ENCODE assay signal across 8 cellular contexts in genomic region chr17:45284176-45285140, GRCh38. TPM values are rescaled to one million over a fixed set of nuclear protein-coding genes. Genes with fewer than 3 reads are reported as not detected.
DNase-seq lines count a peak whose midpoint lies in the region; ATAC-seq and TF ChIP-seq lines count a peak whose summit lies in the region.

No MANE protein-coding gene starts in this region.

- ATAC-seq in HG02610 (IDR thresholded peaks at IDR 0.05; ENCODE audit: unreplicated experiment), result no peak
- no peak for ATAC-seq in GM19395 (IDR thresholded peaks at IDR 0.05; ENCODE audit: unreplicated experiment)

- no peaks in the 10 kb centered on the region for H3K27me3 ChIP-seq in osteoblast (ENCODE audit: insufficient read depth, low read length)

- POLR2A ChIA-PET in RWPE1 (lab: Yijun Ruan, JAX; ENCODE audit: low non-redundant PET), result no interaction called here

- TF ChIP-seq CTCF in RWPE1 (conservative IDR thresholded peaks at IDR 0.05; ENCODE audit: low read depth), result no peak
- peak; percentile 30 for TF ChIP-seq CTCF in osteoblast (IDR thresholded peaks at IDR 0.05; ENCODE audit: extremely low read depth, low read depth, low read length)

- CTCF ChIA-PET in RWPE1 (lab: Yijun Ruan, JAX), result interaction anchor here (0.6 to 1.3 kb wide), 7 partner anchors 14 to 745 kb away, joined by 3 to 5 read pairs (median 3); no protein-coding TSS in a partner anchor

- H2AFZ ChIP-seq in osteoblast (ENCODE audit: low read length), result no peak overlapping the region

- no peaks in the 10 kb centered on the region for H3K9me3 ChIP-seq in osteoblast (ENCODE audit: low read depth, low read length)

- no peak overlapping the region for H3K4me3 ChIP-seq in osteoblast (ENCODE audit: insufficient read depth, low read length)

- DNase-seq in ELR (ENCODE audit: low read depth), result peak; percentile 37
- peak; percentile 66 for DNase-seq in RWPE1 (ENCODE audit: low spot score)
- DNase-seq in cerebellum (ENCODE audit: low spot score), result peak; percentile 59
- DNase-seq in osteoblast (ENCODE audit: insufficient read length, low spot score, missing footprints), result peak; percentile 44
- no peak for DNase-seq in NCI-H510A treated with DMSO at 0.1 percent for 48 hours (lab: John Stamatoyannopoulos, UW)
- no peak for DNase-seq in effector CD8-positive, alpha-beta T cell (lab: John Stamatoyannopoulos, UW)

- H3K27ac ChIP-seq in RWPE1 (peak overlapping the region; percentile 87), osteoblast (ENCODE audit: low read depth, low read length) (no peak overlapping the region)

- no peaks in the 10 kb centered on the region for H3K4me1 ChIP-seq in osteoblast (ENCODE audit: insufficient read depth, low read length)

- H3K79me2 ChIP-seq in osteoblast (ENCODE audit: insufficient read depth, low read length), result peaks cover 20% of the 10 kb centered on the region

- no peak overlapping the region for H3K4me2 ChIP-seq in osteoblast (ENCODE audit: insufficient read depth, low read length)

- H4K20me1 ChIP-seq in osteoblast (ENCODE audit: insufficient read depth, low read length), result peaks cover 39% of the 10 kb centered on the region

- H3K36me3 ChIP-seq in osteoblast (ENCODE audit: insufficient read depth, low read length), result peaks cover 88% of the 10 kb centered on the region

RNA-seq across cellular contexts. Expression of gene SPATA32, which starts 22.6 kb away (rescaled TPM):
- total RNA-seq in cerebellum, result not detected
- total RNA-seq in osteoblast, result not detected in 2 replicates

RNA-seq across cellular contexts. Expression of gene MAP3K14, which starts 32.4 kb away (rescaled TPM):
- 3.5 TPM for total RNA-seq in cerebellum
- 2.7 and 3.6 TPM in 2 replicates for total RNA-seq in osteoblast

Comparison
In these comparisons a context has a peak if more than half of its experiments do, and no peak if none do; other contexts are left out.
1. DNase-seq: peak in ELR (single experiment), RWPE1 (single experiment), cerebellum (single experiment) and osteoblast (single experiment); none in NCI-H510A treated with DMSO at 0.1 percent for 48 hours (single experiment) and effector CD8-positive, alpha-beta T cell (single experiment).